ENCODE assay signal across 1 cellular context in genomic region chr6:30819287-30819917, GRCh38.
TF ChIP-seq lines count a peak whose summit lies in the region.

No MANE protein-coding gene starts in this region.

TF ChIP-seq in WTC11, 78 proteins besides CTCF, POLR2A, EP300 and RAD21 (continued from another document):
- TF ChIP-seq ZNF425 (CRISPR knock-in tag; conservative IDR thresholded peaks at IDR 0.05) = no peak
- no peak for TF ChIP-seq KAT7 (CRISPR knock-in tag; IDR thresholded peaks at IDR 0.05; ENCODE audit: borderline replicate concordance)
- TF ChIP-seq MYBL2 (CRISPR knock-in tag; IDR thresholded peaks at IDR 0.05) = no peak
- TF ChIP-seq ETV6 (CRISPR knock-in tag; IDR thresholded peaks at IDR 0.05) = no peak
- TF ChIP-seq FOXP1 (CRISPR knock-in tag; IDR thresholded peaks at IDR 0.05; ENCODE audit: borderline replicate concordance) = no peak
- TF ChIP-seq RORB (CRISPR knock-in tag; IDR thresholded peaks at IDR 0.05) = no peak
- TF ChIP-seq, protein P1, sequence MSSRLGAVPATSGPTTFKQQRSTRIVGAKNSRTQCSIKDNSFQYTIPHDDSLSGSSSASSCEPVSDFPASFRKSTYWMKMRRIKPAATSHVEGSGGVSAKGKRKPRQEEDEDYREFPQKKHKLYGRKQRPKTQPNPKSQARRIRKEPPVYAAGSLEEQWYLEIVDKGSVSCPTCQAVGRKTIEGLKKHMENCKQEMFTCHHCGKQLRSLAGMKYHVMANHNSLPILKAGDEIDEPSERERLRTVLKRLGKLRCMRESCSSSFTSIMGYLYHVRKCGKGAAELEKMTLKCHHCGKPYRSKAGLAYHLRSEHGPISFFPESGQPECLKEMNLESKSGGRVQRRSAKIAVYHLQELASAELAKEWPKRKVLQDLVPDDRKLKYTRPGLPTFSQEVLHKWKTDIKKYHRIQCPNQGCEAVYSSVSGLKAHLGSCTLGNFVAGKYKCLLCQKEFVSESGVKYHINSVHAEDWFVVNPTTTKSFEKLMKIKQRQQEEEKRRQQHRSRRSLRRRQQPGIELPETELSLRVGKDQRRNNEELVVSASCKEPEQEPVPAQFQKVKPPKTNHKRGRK (CRISPR knock-in tag; IDR thresholded peaks at IDR 0.05; ENCODE audit: borderline replicate concordance) = no peak
- no peak for TF ChIP-seq ELF4 (CRISPR knock-in tag; IDR thresholded peaks at IDR 0.05; ENCODE audit: low read depth)
- TF ChIP-seq CREB1 (CRISPR knock-in tag; IDR thresholded peaks at IDR 0.05) = no peak
- TF ChIP-seq E2F4 (CRISPR knock-in tag; IDR thresholded peaks at IDR 0.05; ENCODE audit: borderline replicate concordance, low read depth) = no peak
- TF ChIP-seq USF2 (CRISPR knock-in tag; IDR thresholded peaks at IDR 0.05) = no peak
- no peak for TF ChIP-seq ZNF263 (CRISPR knock-in tag; IDR thresholded peaks at IDR 0.05; ENCODE audit: low read depth)
- TF ChIP-seq AR (CRISPR knock-in tag; IDR thresholded peaks at IDR 0.05) = no peak
- TF ChIP-seq, protein P2, sequence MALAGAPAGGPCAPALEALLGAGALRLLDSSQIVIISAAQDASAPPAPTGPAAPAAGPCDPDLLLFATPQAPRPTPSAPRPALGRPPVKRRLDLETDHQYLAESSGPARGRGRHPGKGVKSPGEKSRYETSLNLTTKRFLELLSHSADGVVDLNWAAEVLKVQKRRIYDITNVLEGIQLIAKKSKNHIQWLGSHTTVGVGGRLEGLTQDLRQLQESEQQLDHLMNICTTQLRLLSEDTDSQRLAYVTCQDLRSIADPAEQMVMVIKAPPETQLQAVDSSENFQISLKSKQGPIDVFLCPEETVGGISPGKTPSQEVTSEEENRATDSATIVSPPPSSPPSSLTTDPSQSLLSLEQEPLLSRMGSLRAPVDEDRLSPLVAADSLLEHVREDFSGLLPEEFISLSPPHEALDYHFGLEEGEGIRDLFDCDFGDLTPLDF (CRISPR knock-in tag; IDR thresholded peaks at IDR 0.05) = no peak
